1 cellular context compared by ENCODE assay signal in genomic region chr3:58308728-58309127, GRCh38.
A peak's percentile ranks its signal among the peaks of the same experiment; 100 is the strongest.
TF ChIP-seq lines count a peak whose summit lies in the region.

No MANE protein-coding gene starts in this region.

TF ChIP-seq in HepG2, 621 proteins besides CTCF, POLR2A, EP300 and RAD21 (continues in another document):
- TF ChIP-seq LCORL (IDR thresholded peaks at IDR 0.05) (peak; percentile 57; the same call in 1 of the 2 replicates), LCORL (CRISPR knock-in tag; IDR thresholded peaks at IDR 0.05) (no peak), ZNF503 (CRISPR knock-in tag; IDR thresholded peaks at IDR 0.05) (no peak), ATF7 (IDR thresholded peaks at IDR 0.05) (no peak), ATF7 (CRISPR knock-in tag; IDR thresholded peaks at IDR 0.05) (no peak), HOMEZ (CRISPR knock-in tag; IDR thresholded peaks at IDR 0.05; ENCODE audit: low read depth) (no peak), IKZF5 (CRISPR knock-in tag; IDR thresholded peaks at IDR 0.05) (no peak), ZNF773 (CRISPR knock-in tag; IDR thresholded peaks at IDR 0.05; ENCODE audit: borderline replicate concordance) (no peak), NFE2L2 (IDR thresholded peaks at IDR 0.05; ENCODE audit: low read length) (no peak), KLF6 (CRISPR knock-in tag; IDR thresholded peaks at IDR 0.05) (no peak), ZNF496 (CRISPR knock-in tag; IDR thresholded peaks at IDR 0.05; ENCODE audit: insufficient replicate concordance) (no peak), REXO4 (CRISPR knock-in tag; IDR thresholded peaks at IDR 0.05; ENCODE audit: borderline replicate concordance) (no peak), MXD4 (CRISPR knock-in tag; IDR thresholded peaks at IDR 0.05) (no peak), TRIM24 (CRISPR knock-in tag; IDR thresholded peaks at IDR 0.05) (no peak), ZBTB2 (CRISPR knock-in tag; IDR thresholded peaks at IDR 0.05; ENCODE audit: low read depth) (no peak), HOXD1 (CRISPR knock-in tag; IDR thresholded peaks at IDR 0.05) (no peak), MNT (IDR thresholded peaks at IDR 0.05) (no peak), RBFOX2 (IDR thresholded peaks at IDR 0.05; ENCODE audit: low read depth, low read length) (0 out of 2 replicates have a peak, but pooled peaks have one; percentile 31), MYNN (CRISPR knock-in tag; IDR thresholded peaks at IDR 0.05; ENCODE audit: low read depth) (no peak), POLR2AphosphoS5 (IDR thresholded peaks at IDR 0.05; ENCODE audit: low read depth, low read length) (0 out of 2 replicates have a peak, but pooled peaks have one; percentile 17), ZNF414 (CRISPR knock-in tag; IDR thresholded peaks at IDR 0.05) (no peak), ZNF878 (CRISPR knock-in tag; IDR thresholded peaks at IDR 0.05) (no peak), PAXIP1 (CRISPR knock-in tag; conservative IDR thresholded peaks at IDR 0.05) (0 out of 2 replicates have a peak, but pooled peaks have one; percentile 16), BRF2 (CRISPR knock-in tag; IDR thresholded peaks at IDR 0.05) (no peak), MTERF4 (CRISPR knock-in tag; IDR thresholded peaks at IDR 0.05) (no peak), CREBL2 (CRISPR knock-in tag; IDR thresholded peaks at IDR 0.05; ENCODE audit: borderline replicate concordance) (no peak), MBNL3 (CRISPR knock-in tag; conservative IDR thresholded peaks at IDR 0.05) (no peak), ZNF710 (CRISPR knock-in tag; IDR thresholded peaks at IDR 0.05; ENCODE audit: borderline replicate concordance) (no peak), ZNF703 (CRISPR knock-in tag; IDR thresholded peaks at IDR 0.05; ENCODE audit: borderline replicate concordance) (no peak), ZNF275 (CRISPR knock-in tag; IDR thresholded peaks at IDR 0.05; ENCODE audit: borderline replicate concordance) (no peak), ASH2L (IDR thresholded peaks at IDR 0.05; ENCODE audit: insufficient read length, low read depth, low read length) (no peak), TARDBP (CRISPR knock-in tag; IDR thresholded peaks at IDR 0.05) (no peak), PBX2 (CRISPR knock-in tag; IDR thresholded peaks at IDR 0.05) (no peak), ISL2 (CRISPR knock-in tag; IDR thresholded peaks at IDR 0.05) (no peak), HBP1 (CRISPR knock-in tag; IDR thresholded peaks at IDR 0.05; ENCODE audit: low read depth) (no peak), MED8 (CRISPR knock-in tag; IDR thresholded peaks at IDR 0.05; ENCODE audit: insufficient replicate concordance) (no peak), U2AF2 (IDR thresholded peaks at IDR 0.05; ENCODE audit: low read depth, low read length) (no peak), SIN3A (IDR thresholded peaks at IDR 0.05; ENCODE audit: borderline replicate concordance, low read depth, low read length) (no peak), RBM22 (optimal IDR thresholded peaks at IDR 0.05; ENCODE audit: low read length) (peak; percentile 22), ZNF431 (CRISPR knock-in tag; IDR thresholded peaks at IDR 0.05; ENCODE audit: borderline replicate concordance, low read depth) (no peak)
